In genomic region chr4:119743644-119744043, GRCh38 we compare ENCODE assay signal across 2 cellular contexts.
TF ChIP-seq lines count a peak whose summit lies in the region.

No MANE protein-coding gene starts in this region.

TF ChIP-seq in HEK293, 187 proteins besides CTCF, POLR2A, EP300 and RAD21 (continues in another document):
- TF ChIP-seq ZNF140 (tag by site-specific recombination; IDR thresholded peaks at IDR 0.05) (no peak), SP7 (tag by site-specific recombination; IDR thresholded peaks at IDR 0.05) (peak; percentile 43; the same call in 1 of the 2 replicates), ZNF639 (tag by site-specific recombination; IDR thresholded peaks at IDR 0.05) (peak; percentile 55; the same call in 1 of the 2 replicates), ZNF221 (tag by site-specific recombination; IDR thresholded peaks at IDR 0.05; ENCODE audit: borderline replicate concordance) (no peak), HIC1 (tag by site-specific recombination; IDR thresholded peaks at IDR 0.05) (peak; percentile 83), ZNF37A (tag by site-specific recombination; IDR thresholded peaks at IDR 0.05) (no peak), ZNF843 (tag by site-specific recombination; IDR thresholded peaks at IDR 0.05) (peak; percentile 65), ZNF394 (tag by site-specific recombination; IDR thresholded peaks at IDR 0.05; ENCODE audit: borderline replicate concordance) (peak; percentile 47; the same call in 1 of the 2 replicates), PRDM10 (tag by site-specific recombination; IDR thresholded peaks at IDR 0.05) (no peak), ZNF707 (tag by site-specific recombination; IDR thresholded peaks at IDR 0.05) (no peak), ZNF18 (tag by site-specific recombination; IDR thresholded peaks at IDR 0.05) (no peak), ZNF501 (tag by site-specific recombination; IDR thresholded peaks at IDR 0.05) (0 out of 2 replicates have a peak, but pooled peaks have one; percentile 17)

TF ChIP-seq in IMR-90, 13 proteins besides CTCF, POLR2A, EP300 and RAD21:
- no peak for TF ChIP-seq MAFK (IDR thresholded peaks at IDR 0.05; ENCODE audit: low read depth, low read length)
TF ChIP-seq in IMR-90: peak in this region for 0.
